ENCODE assay signal across 22 cellular contexts in the genomic region with DNA sequence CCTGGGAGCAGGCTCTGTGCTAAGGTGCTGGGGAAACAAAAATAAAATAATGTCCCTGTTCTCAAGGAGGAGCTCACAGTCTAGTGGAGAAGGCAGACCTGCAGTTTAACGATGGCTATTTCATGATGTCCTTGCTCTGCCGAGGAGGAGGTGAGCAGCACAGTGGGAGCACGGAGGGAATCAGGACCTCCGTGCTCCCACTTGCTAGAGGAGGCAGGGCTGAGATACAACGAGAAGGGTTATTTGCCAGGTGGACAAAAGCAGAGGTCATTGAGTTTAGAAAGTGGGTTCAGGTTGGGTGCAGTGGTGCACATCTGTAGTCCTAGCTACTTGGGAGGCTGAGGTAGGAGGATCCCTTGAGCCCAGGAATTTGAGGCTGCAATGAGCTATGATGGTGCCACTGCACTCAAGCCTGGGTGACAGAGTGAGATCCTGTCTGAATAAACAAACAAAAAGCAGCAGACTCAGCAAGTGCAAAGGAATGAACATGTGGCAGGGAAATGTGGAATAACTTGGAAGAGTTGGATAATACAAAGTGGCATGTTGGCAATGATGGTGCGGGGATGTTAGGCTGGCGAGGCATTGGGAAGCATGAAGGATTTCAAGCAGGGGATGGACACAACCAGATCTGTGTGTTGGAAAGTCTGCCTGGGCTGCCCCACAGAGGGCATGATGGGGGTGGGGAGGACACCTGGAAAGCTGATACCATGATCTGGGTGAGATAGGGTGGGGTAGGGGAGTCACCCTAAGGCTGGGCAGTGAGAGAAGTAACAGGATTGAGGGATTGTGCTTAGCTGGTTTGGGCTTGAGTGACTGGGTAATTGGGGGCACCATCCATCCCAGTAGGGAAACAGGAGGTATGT. TPM values are rescaled to one million over a fixed set of nuclear protein-coding genes. Genes with fewer than 3 reads are reported as not detected.
DNase-seq lines count a peak whose midpoint lies in the region; ATAC-seq and TF ChIP-seq lines count a peak whose summit lies in the region.
"Had no signal": no experiment of that assay in that cellular context is flagged by ENCODE, and none has a peak within 500 bp of the region (broad histone marks: within the 10 kb centered on the region; RNA-seq: fewer than 3 reads in every experiment).

No MANE protein-coding gene starts in this region.

- H3K9me3 ChIP-seq in BLaER1 = no peaks in the 10 kb centered on the region
- H3K9me3 ChIP-seq: HAP-1, uterus had no signal

- H3K4me3 ChIP-seq in BLaER1 = no peak overlapping the region
- H3K4me3 ChIP-seq: GM12878, HAP-1, neural progenitor cell, smooth muscle cell, uterus had no signal

- ATAC-seq in activated CD4-positive, alpha-beta T cell treated with anti-CD3 and anti-CD28 coated beads for 36 hours = no peak
- no peak for ATAC-seq in activated B cell treated with CpG ODN at 0.5 μM for 24 hours (ENCODE audit: low read depth)
- ATAC-seq in left colon = no peak
- no peak for ATAC-seq in HG03159 (IDR thresholded peaks at IDR 0.05; ENCODE audit: unreplicated experiment)
- ATAC-seq: esophagus mucosa, GM12878 had no signal

- peaks cover 48% of the 10 kb centered on the region for H3K4me1 Mint-ChIP-seq in activated CD4-positive, alpha-beta T cell treated with anti-CD3 and anti-CD28 coated beads for 36 hours
- H3K4me1 Mint-ChIP-seq in activated B cell treated with CpG ODN at 0.5 μM for 24 hours = peaks cover 56% of the 10 kb centered on the region

- no peaks in the 10 kb centered on the region for H3K36me3 ChIP-seq in BLaER1
- H3K36me3 ChIP-seq: HAP-1, neural progenitor cell, uterus had no signal

- TF ChIP-seq CTCF in activated B cell treated with CpG ODN at 0.5 μM for 24 hours (IDR thresholded peaks at IDR 0.05) (no peak), GM13977 (IDR thresholded peaks at IDR 0.05; ENCODE audit: extremely low read depth, insufficient read depth, missing control alignments) (no peak)

- peak overlapping the region; percentile 93 for H3K4me2 ChIP-seq in BLaER1
- H3K4me2 ChIP-seq: neural progenitor cell, smooth muscle cell had no signal

- no peak for DNase-seq in activated CD4-positive, alpha-beta T cell treated with anti-CD3 and anti-CD28 coated beads for 36 hours
- DNase-seq in activated CD4-positive, alpha-beta T cell treated with anti-CD3 and anti-CD28 coated beads, Interleukin-2, amount 50 U/mL, for 1 hour = no peak
- DNase-seq in activated B cell treated with CpG ODN at 0.5 μM for 24 hours (no peak), mesenteric fat pad (ENCODE audit: low spot score) (peak; percentile 57), GM13977 (ENCODE audit: low spot score) (no peak), left colon (no peak)
- DNase-seq: NCI-H187; NCI-H82; stimulated activated CD4-positive, alpha-beta T cell treated with anti-CD3 and anti-CD28 coated beads, Interleukin-4, amount 100 ng/mL, for 24 hours; T-helper 9 cell; uterus had no signal

- peak overlapping the region; percentile 96 for H3K27ac ChIP-seq in BLaER1
- H3K27ac ChIP-seq: HL-60, neural progenitor cell, uterus had no signal

- H3K36me3 Mint-ChIP-seq in activated CD4-positive, alpha-beta T cell treated with anti-CD3 and anti-CD28 coated beads for 36 hours (ENCODE audit: low read depth) = peaks cover 11% of the 10 kb centered on the region
- H3K36me3 Mint-ChIP-seq in activated B cell treated with CpG ODN at 0.5 μM for 24 hours (ENCODE audit: low read depth) = no peaks in the 10 kb centered on the region
- H3K36me3 Mint-ChIP-seq: CD14-positive monocyte, neural progenitor cell had no signal

- intact Hi-C loops in activated CD4-positive, alpha-beta T cell treated with anti-CD3 and anti-CD28 coated beads for 36 hours (cut with DNase I, micrococcal nuclease) = no loop called here
- intact Hi-C loops in activated B cell treated with CpG ODN at 0.5 μM for 24 hours (cut with micrococcal nuclease) (no loop called here), left colon (cut with DNase I, micrococcal nuclease) (no loop called here)

- no peaks in the 10 kb centered on the region for H4K20me1 ChIP-seq in BLaER1

- H3K4me1 ChIP-seq in BLaER1 = peaks cover 90% of the 10 kb centered on the region
- H3K4me1 ChIP-seq: HAP-1, uterus had no signal

- H3K27ac Mint-ChIP-seq in activated CD4-positive, alpha-beta T cell treated with anti-CD3 and anti-CD28 coated beads for 36 hours = peak overlapping the region; percentile 44
- H3K27ac Mint-ChIP-seq in activated B cell treated with CpG ODN at 0.5 μM for 24 hours = no peak overlapping the region
- H3K27ac Mint-ChIP-seq: CD14-positive monocyte, neural progenitor cell had no signal

- no peaks in the 10 kb centered on the region for H3K9me3 Mint-ChIP-seq in activated CD4-positive, alpha-beta T cell treated with anti-CD3 and anti-CD28 coated beads for 36 hours (ENCODE audit: low read depth)
- H3K9me3 Mint-ChIP-seq in activated B cell treated with CpG ODN at 0.5 μM for 24 hours = no peaks in the 10 kb centered on the region
- H3K9me3 Mint-ChIP-seq: neural progenitor cell had no signal

- in situ Hi-C loops in GM13977 (cut with MboI; ENCODE audit: low pct_unique_long_range_greater_than_20kb, low sequenced_read_pairs, unreplicated experiment) = no loop called here

- H3K27me3 ChIP-seq in BLaER1 = no peaks in the 10 kb centered on the region
- H3K27me3 ChIP-seq: neural progenitor cell, uterus had no signal

- no peak overlapping the region for H3K4me3 Mint-ChIP-seq in activated CD4-positive, alpha-beta T cell treated with anti-CD3 and anti-CD28 coated beads for 36 hours
- H3K4me3 Mint-ChIP-seq in activated B cell treated with CpG ODN at 0.5 μM for 24 hours = peak overlapping the region; percentile 11
- H3K4me3 Mint-ChIP-seq: neural progenitor cell had no signal

- H3K27me3 Mint-ChIP-seq in activated CD4-positive, alpha-beta T cell treated with anti-CD3 and anti-CD28 coated beads for 36 hours = peaks cover 2% of the 10 kb centered on the region
- H3K27me3 Mint-ChIP-seq in activated B cell treated with CpG ODN at 0.5 μM for 24 hours = no peaks in the 10 kb centered on the region

- H3K9ac ChIP-seq in BLaER1 = no peak overlapping the region
- H3K9ac ChIP-seq: neural progenitor cell had no signal

- CTCF ChIA-PET in activated CD4-positive, alpha-beta T cell treated with anti-CD3 and anti-CD28 coated beads for 36 hours (lab: Charles Lee) = interaction anchor here (1.0 to 1.4 kb wide), 2 partner anchors 19 to 81 kb away, joined by 3 to 4 read pairs; no protein-coding TSS in a partner anchor
- CTCF ChIA-PET in activated B cell treated with CpG ODN at 0.5 μM for 24 hours (lab: Charles Lee) = no interaction called here

- POLR2A ChIA-PET in activated CD4-positive, alpha-beta T cell treated with anti-CD3 and anti-CD28 coated beads for 36 hours (lab: Charles Lee) = interaction anchor here (0.6 kb wide), 1 partner anchor 63 kb away, joined by 3 read pairs; no protein-coding TSS in a partner anchor
- POLR2A ChIA-PET in activated B cell treated with CpG ODN at 0.5 μM for 24 hours (lab: Charles Lee) = interaction anchor here (0.6 to 2.1 kb wide), 3 partner anchors 19 to 109 kb away, joined by 3 to 4 read pairs (median 4); no protein-coding TSS in a partner anchor

RNA-seq across cellular contexts. Expression of gene TNS4, which starts 12.8 kb away (rescaled TPM):
- 10 to 100 TPM; 10.8 to 12.8 TPM for total RNA-seq in activated CD4-positive, alpha-beta T cell treated with anti-CD3 and anti-CD28 coated beads for 36 hours
- total RNA-seq in activated B cell treated with CpG ODN at 0.5 μM for 24 hours = 0.18 TPM in 1 of 2 replicates, not detected in the other
- total RNA-seq in mesenteric fat pad = 0.16 TPM
- total RNA-seq in left colon = 10 to 100 TPM in 1 of 2 donors, 1 to 10 TPM in 1; 2.5 to 10.5 TPM
- total RNA-seq: pulmonary artery endothelial cell had no signal

RNA-seq across cellular contexts. Expression of gene CCR7, which starts 51.0 kb away (rescaled TPM):
- 100 to 1,000 TPM; 325 to 389 TPM for total RNA-seq in activated CD4-positive, alpha-beta T cell treated with anti-CD3 and anti-CD28 coated beads for 36 hours
- total RNA-seq in activated B cell treated with CpG ODN at 0.5 μM for 24 hours (572 and 573 TPM in 2 replicates), mesenteric fat pad (0.39 TPM), left colon (under 1 TPM; 0.31 to 0.95 TPM)
- total RNA-seq: bronchial epithelial cell, pulmonary artery endothelial cell, smooth muscle cell had no signal

Comparison
In these comparisons a context has a peak if more than half of its experiments do, and no peak if none do; other contexts are left out.
1. RNA of gene CCR7, which starts 51.0 kb away (total RNA-seq): 572 to 573 TPM in activated B cell treated with CpG ODN at 0.5 μM for 24 hours and 325 to 389 TPM in activated CD4-positive, alpha-beta T cell treated with anti-CD3 and anti-CD28 coated beads for 36 hours; 0.31 to 0.95 TPM in left colon and 0.39 TPM in mesenteric fat pad (single experiment); every median in the first group is over 100 times any median in the second.